ENCODE assay signal across 1 cellular context in genomic region chr5:15995206-15996052, GRCh38.
TF ChIP-seq lines count a peak whose summit lies in the region.

No MANE protein-coding gene starts in this region.

TF ChIP-seq in HepG2, 621 proteins besides CTCF, POLR2A, EP300 and RAD21 (continued from another document):
- TF ChIP-seq ZHX2 (IDR thresholded peaks at IDR 0.05; ENCODE audit: low read depth) (no peak), ZHX2 (CRISPR knock-in tag; IDR thresholded peaks at IDR 0.05; ENCODE audit: borderline replicate concordance) (no peak), SRSF1 (optimal IDR thresholded peaks at IDR 0.05; ENCODE audit: low read depth, low read length) (no peak), PAX8 (CRISPR knock-in tag; IDR thresholded peaks at IDR 0.05; ENCODE audit: borderline replicate concordance) (no peak), ZNF451 (CRISPR knock-in tag; IDR thresholded peaks at IDR 0.05) (no peak), ZNF816 (CRISPR knock-in tag; IDR thresholded peaks at IDR 0.05; ENCODE audit: borderline replicate concordance) (no peak), ZNF552 (CRISPR knock-in tag; IDR thresholded peaks at IDR 0.05; ENCODE audit: borderline replicate concordance) (no peak)
